ENCODE assay signal across 1 cellular context in genomic region chr6:45450801-45451200, GRCh38.
TF ChIP-seq lines count a peak whose summit lies in the region.

No MANE protein-coding gene starts in this region.

TF ChIP-seq in K562, 482 proteins besides CTCF, POLR2A, EP300 and RAD21 (continued from another document and continues in another):
- TF ChIP-seq, protein P1, sequence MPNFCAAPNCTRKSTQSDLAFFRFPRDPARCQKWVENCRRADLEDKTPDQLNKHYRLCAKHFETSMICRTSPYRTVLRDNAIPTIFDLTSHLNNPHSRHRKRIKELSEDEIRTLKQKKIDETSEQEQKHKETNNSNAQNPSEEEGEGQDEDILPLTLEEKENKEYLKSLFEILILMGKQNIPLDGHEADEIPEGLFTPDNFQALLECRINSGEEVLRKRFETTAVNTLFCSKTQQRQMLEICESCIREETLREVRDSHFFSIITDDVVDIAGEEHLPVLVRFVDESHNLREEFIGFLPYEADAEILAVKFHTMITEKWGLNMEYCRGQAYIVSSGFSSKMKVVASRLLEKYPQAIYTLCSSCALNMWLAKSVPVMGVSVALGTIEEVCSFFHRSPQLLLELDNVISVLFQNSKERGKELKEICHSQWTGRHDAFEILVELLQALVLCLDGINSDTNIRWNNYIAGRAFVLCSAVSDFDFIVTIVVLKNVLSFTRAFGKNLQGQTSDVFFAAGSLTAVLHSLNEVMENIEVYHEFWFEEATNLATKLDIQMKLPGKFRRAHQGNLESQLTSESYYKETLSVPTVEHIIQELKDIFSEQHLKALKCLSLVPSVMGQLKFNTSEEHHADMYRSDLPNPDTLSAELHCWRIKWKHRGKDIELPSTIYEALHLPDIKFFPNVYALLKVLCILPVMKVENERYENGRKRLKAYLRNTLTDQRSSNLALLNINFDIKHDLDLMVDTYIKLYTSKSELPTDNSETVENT (CRISPR knock-in tag; IDR thresholded peaks at IDR 0.05) = no peak
- no peak for TF ChIP-seq ZNF76 (CRISPR knock-in tag; IDR thresholded peaks at IDR 0.05; ENCODE audit: borderline replicate concordance)
- TF ChIP-seq MBD1 (CRISPR knock-in tag; IDR thresholded peaks at IDR 0.05) = no peak
- TF ChIP-seq NFIX (CRISPR knock-in tag; IDR thresholded peaks at IDR 0.05; ENCODE audit: low read depth) = no peak
- no peak for TF ChIP-seq BCOR (IDR thresholded peaks at IDR 0.05)
- TF ChIP-seq SMAD2 (IDR thresholded peaks at IDR 0.05; ENCODE audit: low read depth, low read length) = no peak
- TF ChIP-seq ZBTB40 (IDR thresholded peaks at IDR 0.05) = no peak
- no peak for TF ChIP-seq ZBTB40 (CRISPR knock-in tag; IDR thresholded peaks at IDR 0.05)
- TF ChIP-seq TCF15 (CRISPR knock-in tag; IDR thresholded peaks at IDR 0.05) = no peak
- TF ChIP-seq PPARD (CRISPR knock-in tag; IDR thresholded peaks at IDR 0.05) = no peak
- TF ChIP-seq, protein P2, sequence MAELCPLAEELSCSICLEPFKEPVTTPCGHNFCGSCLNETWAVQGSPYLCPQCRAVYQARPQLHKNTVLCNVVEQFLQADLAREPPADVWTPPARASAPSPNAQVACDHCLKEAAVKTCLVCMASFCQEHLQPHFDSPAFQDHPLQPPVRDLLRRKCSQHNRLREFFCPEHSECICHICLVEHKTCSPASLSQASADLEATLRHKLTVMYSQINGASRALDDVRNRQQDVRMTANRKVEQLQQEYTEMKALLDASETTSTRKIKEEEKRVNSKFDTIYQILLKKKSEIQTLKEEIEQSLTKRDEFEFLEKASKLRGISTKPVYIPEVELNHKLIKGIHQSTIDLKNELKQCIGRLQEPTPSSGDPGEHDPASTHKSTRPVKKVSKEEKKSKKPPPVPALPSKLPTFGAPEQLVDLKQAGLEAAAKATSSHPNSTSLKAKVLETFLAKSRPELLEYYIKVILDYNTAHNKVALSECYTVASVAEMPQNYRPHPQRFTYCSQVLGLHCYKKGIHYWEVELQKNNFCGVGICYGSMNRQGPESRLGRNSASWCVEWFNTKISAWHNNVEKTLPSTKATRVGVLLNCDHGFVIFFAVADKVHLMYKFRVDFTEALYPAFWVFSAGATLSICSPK (IDR thresholded peaks at IDR 0.05; ENCODE audit: borderline replicate concordance) = no peak
- TF ChIP-seq HLTF (IDR thresholded peaks at IDR 0.05) = no peak
- TF ChIP-seq, protein P3, sequence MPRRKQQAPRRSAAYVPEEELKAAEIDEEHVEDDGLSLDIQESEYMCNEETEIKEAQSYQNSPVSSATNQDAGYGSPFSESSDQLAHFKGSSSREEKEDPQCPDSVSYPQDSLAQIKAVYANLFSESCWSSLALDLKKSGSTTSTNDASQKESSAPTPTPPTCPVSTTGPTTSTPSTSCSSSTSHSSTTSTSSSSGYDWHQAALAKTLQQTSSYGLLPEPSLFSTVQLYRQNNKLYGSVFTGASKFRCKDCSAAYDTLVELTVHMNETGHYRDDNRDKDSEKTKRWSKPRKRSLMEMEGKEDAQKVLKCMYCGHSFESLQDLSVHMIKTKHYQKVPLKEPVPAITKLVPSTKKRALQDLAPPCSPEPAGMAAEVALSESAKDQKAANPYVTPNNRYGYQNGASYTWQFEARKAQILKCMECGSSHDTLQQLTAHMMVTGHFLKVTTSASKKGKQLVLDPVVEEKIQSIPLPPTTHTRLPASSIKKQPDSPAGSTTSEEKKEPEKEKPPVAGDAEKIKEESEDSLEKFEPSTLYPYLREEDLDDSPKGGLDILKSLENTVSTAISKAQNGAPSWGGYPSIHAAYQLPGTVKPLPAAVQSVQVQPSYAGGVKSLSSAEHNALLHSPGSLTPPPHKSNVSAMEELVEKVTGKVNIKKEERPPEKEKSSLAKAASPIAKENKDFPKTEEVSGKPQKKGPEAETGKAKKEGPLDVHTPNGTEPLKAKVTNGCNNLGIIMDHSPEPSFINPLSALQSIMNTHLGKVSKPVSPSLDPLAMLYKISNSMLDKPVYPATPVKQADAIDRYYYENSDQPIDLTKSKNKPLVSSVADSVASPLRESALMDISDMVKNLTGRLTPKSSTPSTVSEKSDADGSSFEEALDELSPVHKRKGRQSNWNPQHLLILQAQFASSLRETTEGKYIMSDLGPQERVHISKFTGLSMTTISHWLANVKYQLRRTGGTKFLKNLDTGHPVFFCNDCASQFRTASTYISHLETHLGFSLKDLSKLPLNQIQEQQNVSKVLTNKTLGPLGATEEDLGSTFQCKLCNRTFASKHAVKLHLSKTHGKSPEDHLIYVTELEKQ (CRISPR knock-in tag; IDR thresholded peaks at IDR 0.05) = no peak
- no peak for TF ChIP-seq MYNN (IDR thresholded peaks at IDR 0.05)
- TF ChIP-seq MYNN (CRISPR knock-in tag; IDR thresholded peaks at IDR 0.05) = no peak
- TF ChIP-seq, protein P4, sequence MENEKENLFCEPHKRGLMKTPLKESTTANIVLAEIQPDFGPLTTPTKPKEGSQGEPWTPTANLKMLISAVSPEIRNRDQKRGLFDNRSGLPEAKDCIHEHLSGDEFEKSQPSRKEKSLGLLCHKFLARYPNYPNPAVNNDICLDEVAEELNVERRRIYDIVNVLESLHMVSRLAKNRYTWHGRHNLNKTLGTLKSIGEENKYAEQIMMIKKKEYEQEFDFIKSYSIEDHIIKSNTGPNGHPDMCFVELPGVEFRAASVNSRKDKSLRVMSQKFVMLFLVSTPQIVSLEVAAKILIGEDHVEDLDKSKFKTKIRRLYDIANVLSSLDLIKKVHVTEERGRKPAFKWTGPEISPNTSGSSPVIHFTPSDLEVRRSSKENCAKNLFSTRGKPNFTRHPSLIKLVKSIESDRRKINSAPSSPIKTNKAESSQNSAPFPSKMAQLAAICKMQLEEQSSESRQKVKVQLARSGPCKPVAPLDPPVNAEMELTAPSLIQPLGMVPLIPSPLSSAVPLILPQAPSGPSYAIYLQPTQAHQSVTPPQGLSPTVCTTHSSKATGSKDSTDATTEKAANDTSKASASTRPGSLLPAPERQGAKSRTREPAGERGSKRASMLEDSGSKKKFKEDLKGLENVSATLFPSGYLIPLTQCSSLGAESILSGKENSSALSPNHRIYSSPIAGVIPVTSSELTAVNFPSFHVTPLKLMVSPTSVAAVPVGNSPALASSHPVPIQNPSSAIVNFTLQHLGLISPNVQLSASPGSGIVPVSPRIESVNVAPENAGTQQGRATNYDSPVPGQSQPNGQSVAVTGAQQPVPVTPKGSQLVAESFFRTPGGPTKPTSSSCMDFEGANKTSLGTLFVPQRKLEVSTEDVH (IDR thresholded peaks at IDR 0.05; ENCODE audit: low read depth, partially characterized antibody) = no peak
- no peak for TF ChIP-seq E2F5 (CRISPR knock-in tag; IDR thresholded peaks at IDR 0.05)
- no peak for TF ChIP-seq RBM14 (IDR thresholded peaks at IDR 0.05; ENCODE audit: borderline replicate concordance, insufficient read depth, low read depth, low read length)
- TF ChIP-seq, protein P5, sequence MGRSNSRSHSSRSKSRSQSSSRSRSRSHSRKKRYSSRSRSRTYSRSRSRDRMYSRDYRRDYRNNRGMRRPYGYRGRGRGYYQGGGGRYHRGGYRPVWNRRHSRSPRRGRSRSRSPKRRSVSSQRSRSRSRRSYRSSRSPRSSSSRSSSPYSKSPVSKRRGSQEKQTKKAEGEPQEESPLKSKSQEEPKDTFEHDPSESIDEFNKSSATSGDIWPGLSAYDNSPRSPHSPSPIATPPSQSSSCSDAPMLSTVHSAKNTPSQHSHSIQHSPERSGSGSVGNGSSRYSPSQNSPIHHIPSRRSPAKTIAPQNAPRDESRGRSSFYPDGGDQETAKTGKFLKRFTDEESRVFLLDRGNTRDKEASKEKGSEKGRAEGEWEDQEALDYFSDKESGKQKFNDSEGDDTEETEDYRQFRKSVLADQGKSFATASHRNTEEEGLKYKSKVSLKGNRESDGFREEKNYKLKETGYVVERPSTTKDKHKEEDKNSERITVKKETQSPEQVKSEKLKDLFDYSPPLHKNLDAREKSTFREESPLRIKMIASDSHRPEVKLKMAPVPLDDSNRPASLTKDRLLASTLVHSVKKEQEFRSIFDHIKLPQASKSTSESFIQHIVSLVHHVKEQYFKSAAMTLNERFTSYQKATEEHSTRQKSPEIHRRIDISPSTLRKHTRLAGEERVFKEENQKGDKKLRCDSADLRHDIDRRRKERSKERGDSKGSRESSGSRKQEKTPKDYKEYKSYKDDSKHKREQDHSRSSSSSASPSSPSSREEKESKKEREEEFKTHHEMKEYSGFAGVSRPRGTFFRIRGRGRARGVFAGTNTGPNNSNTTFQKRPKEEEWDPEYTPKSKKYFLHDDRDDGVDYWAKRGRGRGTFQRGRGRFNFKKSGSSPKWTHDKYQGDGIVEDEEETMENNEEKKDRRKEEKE (IDR thresholded peaks at IDR 0.05; ENCODE audit: borderline replicate concordance in 1 of 2, control insufficient read depth in 1 of 2, low read depth in 2 of 2, low read length in 1 of 2) = no peak
- TF ChIP-seq, protein P6, sequence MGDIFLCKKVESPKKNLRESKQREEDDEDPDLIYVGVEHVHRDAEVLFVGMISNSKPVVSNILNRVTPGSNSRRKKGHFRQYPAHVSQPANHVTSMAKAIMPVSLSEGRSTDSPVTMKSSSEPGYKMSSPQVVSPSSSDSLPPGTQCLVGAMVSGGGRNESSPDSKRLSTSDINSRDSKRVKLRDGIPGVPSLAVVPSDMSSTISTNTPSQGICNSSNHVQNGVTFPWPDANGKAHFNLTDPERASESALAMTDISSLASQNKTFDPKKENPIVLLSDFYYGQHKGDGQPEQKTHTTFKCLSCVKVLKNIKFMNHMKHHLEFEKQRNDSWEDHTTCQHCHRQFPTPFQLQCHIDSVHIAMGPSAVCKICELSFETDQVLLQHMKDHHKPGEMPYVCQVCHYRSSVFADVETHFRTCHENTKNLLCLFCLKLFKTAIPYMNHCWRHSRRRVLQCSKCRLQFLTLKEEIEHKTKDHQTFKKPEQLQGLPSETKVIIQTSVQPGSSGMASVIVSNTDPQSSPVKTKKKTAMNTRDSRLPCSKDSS (IDR thresholded peaks at IDR 0.05; ENCODE audit: low read depth, partially characterized antibody) = no peak
- no peak for TF ChIP-seq U2AF1 (optimal IDR thresholded peaks at IDR 0.05; ENCODE audit: low read depth, low read length)
